In the genomic region with DNA sequence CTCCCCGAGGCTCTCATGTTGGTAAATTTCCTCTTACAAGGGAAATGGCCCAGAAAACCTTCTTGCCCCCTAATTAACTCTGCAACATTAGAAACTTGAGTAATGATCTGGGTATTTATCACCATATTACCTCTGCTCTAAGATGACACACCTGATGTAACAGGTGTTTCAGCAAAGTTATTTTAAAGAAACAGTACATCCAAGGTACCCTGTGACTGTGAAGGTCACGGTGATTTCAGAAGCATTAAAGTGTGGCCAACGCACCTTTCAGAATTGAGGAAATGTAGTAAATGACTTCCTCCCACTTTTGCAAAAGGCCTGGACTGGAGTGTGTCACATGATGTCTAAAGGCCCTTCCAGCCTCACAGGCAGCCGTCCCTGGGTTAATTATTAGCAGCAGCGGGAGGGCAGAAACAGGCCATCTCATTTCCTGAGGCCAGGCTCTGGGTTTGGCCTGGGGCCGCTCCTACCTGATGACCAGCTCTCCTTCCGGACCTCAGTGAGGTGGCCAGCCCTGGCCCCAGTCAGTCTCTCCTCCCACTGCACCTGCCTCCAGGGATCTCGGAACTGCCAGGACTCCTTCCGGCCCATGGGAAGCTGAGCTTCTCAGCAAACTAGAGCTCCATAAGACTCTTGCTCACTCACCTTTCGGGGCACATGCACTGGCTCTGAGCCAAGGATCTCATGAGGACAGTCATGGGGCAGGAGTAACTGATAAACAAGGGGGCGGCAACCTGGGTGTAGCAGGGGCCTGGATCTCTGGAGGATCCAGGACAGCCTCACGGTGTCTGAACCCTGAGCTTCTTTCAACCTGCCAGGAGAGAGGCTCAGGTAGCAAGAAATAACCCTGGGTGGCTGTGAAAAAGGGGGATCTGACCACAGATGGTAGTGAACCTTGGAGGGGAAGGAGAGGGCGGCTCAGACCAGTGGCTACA, we compare ENCODE assay signal across 1 cellular context.
TF ChIP-seq lines count a peak whose summit lies in the region.

No MANE protein-coding gene starts in this region.

TF ChIP-seq in HepG2, 621 proteins besides CTCF, POLR2A, EP300 and RAD21 (continued from another document and continues in another):
- TF ChIP-seq, protein P1, sequence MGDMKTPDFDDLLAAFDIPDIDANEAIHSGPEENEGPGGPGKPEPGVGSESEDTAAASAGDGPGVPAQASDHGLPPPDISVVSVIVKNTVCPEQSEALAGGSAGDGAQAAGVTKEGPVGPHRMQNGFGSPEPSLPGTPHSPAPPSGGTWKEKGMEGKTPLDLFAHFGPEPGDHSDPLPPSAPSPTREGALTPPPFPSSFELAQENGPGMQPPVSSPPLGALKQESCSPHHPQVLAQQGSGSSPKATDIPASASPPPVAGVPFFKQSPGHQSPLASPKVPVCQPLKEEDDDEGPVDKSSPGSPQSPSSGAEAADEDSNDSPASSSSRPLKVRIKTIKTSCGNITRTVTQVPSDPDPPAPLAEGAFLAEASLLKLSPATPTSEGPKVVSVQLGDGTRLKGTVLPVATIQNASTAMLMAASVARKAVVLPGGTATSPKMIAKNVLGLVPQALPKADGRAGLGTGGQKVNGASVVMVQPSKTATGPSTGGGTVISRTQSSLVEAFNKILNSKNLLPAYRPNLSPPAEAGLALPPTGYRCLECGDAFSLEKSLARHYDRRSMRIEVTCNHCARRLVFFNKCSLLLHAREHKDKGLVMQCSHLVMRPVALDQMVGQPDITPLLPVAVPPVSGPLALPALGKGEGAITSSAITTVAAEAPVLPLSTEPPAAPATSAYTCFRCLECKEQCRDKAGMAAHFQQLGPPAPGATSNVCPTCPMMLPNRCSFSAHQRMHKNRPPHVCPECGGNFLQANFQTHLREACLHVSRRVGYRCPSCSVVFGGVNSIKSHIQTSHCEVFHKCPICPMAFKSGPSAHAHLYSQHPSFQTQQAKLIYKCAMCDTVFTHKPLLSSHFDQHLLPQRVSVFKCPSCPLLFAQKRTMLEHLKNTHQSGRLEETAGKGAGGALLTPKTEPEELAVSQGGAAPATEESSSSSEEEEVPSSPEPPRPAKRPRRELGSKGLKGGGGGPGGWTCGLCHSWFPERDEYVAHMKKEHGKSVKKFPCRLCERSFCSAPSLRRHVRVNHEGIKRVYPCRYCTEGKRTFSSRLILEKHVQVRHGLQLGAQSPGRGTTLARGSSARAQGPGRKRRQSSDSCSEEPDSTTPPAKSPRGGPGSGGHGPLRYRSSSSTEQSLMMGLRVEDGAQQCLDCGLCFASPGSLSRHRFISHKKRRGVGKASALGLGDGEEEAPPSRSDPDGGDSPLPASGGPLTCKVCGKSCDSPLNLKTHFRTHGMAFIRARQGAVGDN (CRISPR knock-in tag; IDR thresholded peaks at IDR 0.05): peak; percentile 98
- TF ChIP-seq ZBTB1 (CRISPR knock-in tag; IDR thresholded peaks at IDR 0.05; ENCODE audit: borderline replicate concordance) (no peak), HES4 (CRISPR knock-in tag; IDR thresholded peaks at IDR 0.05; ENCODE audit: borderline replicate concordance) (no peak), HDAC2 (CRISPR knock-in tag; IDR thresholded peaks at IDR 0.05) (peak; percentile 93), CBX1 (IDR thresholded peaks at IDR 0.05; ENCODE audit: low read depth) (no peak), KDM1A (CRISPR knock-in tag; IDR thresholded peaks at IDR 0.05) (no peak), ZNF256 (CRISPR knock-in tag; conservative IDR thresholded peaks at IDR 0.05) (no peak), AHR (CRISPR knock-in tag; IDR thresholded peaks at IDR 0.05) (peak; percentile 79; the same call in 1 of the 2 replicates), CREB1 (IDR thresholded peaks at IDR 0.05) (no peak), CREB1 (CRISPR knock-in tag; IDR thresholded peaks at IDR 0.05) (peak; percentile 77), ZFP37 (CRISPR knock-in tag; IDR thresholded peaks at IDR 0.05; ENCODE audit: borderline replicate concordance) (peak; percentile 36; the same call in 1 of the 2 replicates), YEATS4 (CRISPR knock-in tag; IDR thresholded peaks at IDR 0.05; ENCODE audit: borderline replicate concordance) (peak; percentile 80; the same call in 1 of the 2 replicates), FOXA3 (CRISPR knock-in tag; IDR thresholded peaks at IDR 0.05) (peak; percentile 36; the same call in 1 of the 2 replicates), ATF1 (CRISPR knock-in tag; IDR thresholded peaks at IDR 0.05) (no peak), SRSF9 (IDR thresholded peaks at IDR 0.05; ENCODE audit: borderline replicate concordance, insufficient read depth, low read depth, low read length, poor library complexity, severe bottlenecking) (no peak), ZNF34 (CRISPR knock-in tag; IDR thresholded peaks at IDR 0.05; ENCODE audit: borderline replicate concordance) (no peak), KLF15 (CRISPR knock-in tag; IDR thresholded peaks at IDR 0.05; ENCODE audit: borderline replicate concordance) (no peak), ASH2L (IDR thresholded peaks at IDR 0.05; ENCODE audit: insufficient read length, low read depth, low read length) (peak; percentile 67), NFKB2 (CRISPR knock-in tag; IDR thresholded peaks at IDR 0.05; ENCODE audit: borderline replicate concordance) (peak; percentile 76; the same call in 1 of the 2 replicates), FOSL1 (CRISPR knock-in tag; IDR thresholded peaks at IDR 0.05; ENCODE audit: borderline replicate concordance) (no peak), ZSCAN25 (CRISPR knock-in tag; IDR thresholded peaks at IDR 0.05) (peak; percentile 74; the same call in 1 of the 2 replicates), ZNF562 (CRISPR knock-in tag; IDR thresholded peaks at IDR 0.05; ENCODE audit: borderline replicate concordance) (no peak), RFX5 (IDR thresholded peaks at IDR 0.05; ENCODE audit: low read depth, low read length) (no peak), ZNF557 (CRISPR knock-in tag; IDR thresholded peaks at IDR 0.05) (no peak)
- TF ChIP-seq, protein P2, sequence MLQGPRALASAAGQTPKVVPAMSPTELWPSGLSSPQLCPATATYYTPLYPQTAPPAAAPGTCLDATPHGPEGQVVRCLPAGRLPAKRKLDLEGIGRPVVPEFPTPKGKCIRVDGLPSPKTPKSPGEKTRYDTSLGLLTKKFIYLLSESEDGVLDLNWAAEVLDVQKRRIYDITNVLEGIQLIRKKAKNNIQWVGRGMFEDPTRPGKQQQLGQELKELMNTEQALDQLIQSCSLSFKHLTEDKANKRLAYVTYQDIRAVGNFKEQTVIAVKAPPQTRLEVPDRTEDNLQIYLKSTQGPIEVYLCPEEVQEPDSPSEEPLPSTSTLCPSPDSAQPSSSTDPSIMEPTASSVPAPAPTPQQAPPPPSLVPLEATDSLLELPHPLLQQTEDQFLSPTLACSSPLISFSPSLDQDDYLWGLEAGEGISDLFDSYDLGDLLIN (CRISPR knock-in tag; IDR thresholded peaks at IDR 0.05; ENCODE audit: borderline replicate concordance): no peak
- TF ChIP-seq, protein P3, sequence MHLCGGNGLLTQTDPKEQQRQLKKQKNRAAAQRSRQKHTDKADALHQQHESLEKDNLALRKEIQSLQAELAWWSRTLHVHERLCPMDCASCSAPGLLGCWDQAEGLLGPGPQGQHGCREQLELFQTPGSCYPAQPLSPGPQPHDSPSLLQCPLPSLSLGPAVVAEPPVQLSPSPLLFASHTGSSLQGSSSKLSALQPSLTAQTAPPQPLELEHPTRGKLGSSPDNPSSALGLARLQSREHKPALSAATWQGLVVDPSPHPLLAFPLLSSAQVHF (CRISPR knock-in tag; IDR thresholded peaks at IDR 0.05): no peak
- TF ChIP-seq, protein P4, sequence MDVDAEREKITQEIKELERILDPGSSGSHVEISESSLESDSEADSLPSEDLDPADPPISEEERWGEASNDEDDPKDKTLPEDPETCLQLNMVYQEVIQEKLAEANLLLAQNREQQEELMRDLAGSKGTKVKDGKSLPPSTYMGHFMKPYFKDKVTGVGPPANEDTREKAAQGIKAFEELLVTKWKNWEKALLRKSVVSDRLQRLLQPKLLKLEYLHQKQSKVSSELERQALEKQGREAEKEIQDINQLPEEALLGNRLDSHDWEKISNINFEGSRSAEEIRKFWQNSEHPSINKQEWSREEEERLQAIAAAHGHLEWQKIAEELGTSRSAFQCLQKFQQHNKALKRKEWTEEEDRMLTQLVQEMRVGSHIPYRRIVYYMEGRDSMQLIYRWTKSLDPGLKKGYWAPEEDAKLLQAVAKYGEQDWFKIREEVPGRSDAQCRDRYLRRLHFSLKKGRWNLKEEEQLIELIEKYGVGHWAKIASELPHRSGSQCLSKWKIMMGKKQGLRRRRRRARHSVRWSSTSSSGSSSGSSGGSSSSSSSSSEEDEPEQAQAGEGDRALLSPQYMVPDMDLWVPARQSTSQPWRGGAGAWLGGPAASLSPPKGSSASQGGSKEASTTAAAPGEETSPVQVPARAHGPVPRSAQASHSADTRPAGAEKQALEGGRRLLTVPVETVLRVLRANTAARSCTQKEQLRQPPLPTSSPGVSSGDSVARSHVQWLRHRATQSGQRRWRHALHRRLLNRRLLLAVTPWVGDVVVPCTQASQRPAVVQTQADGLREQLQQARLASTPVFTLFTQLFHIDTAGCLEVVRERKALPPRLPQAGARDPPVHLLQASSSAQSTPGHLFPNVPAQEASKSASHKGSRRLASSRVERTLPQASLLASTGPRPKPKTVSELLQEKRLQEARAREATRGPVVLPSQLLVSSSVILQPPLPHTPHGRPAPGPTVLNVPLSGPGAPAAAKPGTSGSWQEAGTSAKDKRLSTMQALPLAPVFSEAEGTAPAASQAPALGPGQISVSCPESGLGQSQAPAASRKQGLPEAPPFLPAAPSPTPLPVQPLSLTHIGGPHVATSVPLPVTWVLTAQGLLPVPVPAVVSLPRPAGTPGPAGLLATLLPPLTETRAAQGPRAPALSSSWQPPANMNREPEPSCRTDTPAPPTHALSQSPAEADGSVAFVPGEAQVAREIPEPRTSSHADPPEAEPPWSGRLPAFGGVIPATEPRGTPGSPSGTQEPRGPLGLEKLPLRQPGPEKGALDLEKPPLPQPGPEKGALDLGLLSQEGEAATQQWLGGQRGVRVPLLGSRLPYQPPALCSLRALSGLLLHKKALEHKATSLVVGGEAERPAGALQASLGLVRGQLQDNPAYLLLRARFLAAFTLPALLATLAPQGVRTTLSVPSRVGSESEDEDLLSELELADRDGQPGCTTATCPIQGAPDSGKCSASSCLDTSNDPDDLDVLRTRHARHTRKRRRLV (CRISPR knock-in tag; IDR thresholded peaks at IDR 0.05): no peak
- TF ChIP-seq, protein P5, sequence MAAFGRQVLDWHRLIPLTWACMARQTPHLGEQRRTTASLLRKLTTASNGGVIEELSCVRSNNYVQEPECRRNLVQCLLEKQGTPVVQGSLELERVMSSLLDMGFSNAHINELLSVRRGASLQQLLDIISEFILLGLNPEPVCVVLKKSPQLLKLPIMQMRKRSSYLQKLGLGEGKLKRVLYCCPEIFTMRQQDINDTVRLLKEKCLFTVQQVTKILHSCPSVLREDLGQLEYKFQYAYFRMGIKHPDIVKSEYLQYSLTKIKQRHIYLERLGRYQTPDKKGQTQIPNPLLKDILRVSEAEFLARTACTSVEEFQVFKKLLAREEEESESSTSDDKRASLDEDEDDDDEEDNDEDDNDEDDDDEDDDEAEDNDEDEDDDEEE (CRISPR knock-in tag; IDR thresholded peaks at IDR 0.05): no peak
- TF ChIP-seq, protein P6, sequence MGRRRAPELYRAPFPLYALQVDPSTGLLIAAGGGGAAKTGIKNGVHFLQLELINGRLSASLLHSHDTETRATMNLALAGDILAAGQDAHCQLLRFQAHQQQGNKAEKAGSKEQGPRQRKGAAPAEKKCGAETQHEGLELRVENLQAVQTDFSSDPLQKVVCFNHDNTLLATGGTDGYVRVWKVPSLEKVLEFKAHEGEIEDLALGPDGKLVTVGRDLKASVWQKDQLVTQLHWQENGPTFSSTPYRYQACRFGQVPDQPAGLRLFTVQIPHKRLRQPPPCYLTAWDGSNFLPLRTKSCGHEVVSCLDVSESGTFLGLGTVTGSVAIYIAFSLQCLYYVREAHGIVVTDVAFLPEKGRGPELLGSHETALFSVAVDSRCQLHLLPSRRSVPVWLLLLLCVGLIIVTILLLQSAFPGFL (CRISPR knock-in tag; IDR thresholded peaks at IDR 0.05): no peak
- TF ChIP-seq, protein P7, sequence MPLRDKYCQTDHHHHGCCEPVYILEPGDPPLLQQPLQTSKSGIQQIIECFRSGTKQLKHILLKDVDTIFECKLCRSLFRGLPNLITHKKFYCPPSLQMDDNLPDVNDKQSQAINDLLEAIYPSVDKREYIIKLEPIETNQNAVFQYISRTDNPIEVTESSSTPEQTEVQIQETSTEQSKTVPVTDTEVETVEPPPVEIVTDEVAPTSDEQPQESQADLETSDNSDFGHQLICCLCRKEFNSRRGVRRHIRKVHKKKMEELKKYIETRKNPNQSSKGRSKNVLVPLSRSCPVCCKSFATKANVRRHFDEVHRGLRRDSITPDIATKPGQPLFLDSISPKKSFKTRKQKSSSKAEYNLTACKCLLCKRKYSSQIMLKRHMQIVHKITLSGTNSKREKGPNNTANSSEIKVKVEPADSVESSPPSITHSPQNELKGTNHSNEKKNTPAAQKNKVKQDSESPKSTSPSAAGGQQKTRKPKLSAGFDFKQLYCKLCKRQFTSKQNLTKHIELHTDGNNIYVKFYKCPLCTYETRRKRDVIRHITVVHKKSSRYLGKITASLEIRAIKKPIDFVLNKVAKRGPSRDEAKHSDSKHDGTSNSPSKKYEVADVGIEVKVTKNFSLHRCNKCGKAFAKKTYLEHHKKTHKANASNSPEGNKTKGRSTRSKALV (CRISPR knock-in tag; IDR thresholded peaks at IDR 0.05): peak; percentile 52; the same call in 1 of the 2 replicates
- TF ChIP-seq, protein P8, sequence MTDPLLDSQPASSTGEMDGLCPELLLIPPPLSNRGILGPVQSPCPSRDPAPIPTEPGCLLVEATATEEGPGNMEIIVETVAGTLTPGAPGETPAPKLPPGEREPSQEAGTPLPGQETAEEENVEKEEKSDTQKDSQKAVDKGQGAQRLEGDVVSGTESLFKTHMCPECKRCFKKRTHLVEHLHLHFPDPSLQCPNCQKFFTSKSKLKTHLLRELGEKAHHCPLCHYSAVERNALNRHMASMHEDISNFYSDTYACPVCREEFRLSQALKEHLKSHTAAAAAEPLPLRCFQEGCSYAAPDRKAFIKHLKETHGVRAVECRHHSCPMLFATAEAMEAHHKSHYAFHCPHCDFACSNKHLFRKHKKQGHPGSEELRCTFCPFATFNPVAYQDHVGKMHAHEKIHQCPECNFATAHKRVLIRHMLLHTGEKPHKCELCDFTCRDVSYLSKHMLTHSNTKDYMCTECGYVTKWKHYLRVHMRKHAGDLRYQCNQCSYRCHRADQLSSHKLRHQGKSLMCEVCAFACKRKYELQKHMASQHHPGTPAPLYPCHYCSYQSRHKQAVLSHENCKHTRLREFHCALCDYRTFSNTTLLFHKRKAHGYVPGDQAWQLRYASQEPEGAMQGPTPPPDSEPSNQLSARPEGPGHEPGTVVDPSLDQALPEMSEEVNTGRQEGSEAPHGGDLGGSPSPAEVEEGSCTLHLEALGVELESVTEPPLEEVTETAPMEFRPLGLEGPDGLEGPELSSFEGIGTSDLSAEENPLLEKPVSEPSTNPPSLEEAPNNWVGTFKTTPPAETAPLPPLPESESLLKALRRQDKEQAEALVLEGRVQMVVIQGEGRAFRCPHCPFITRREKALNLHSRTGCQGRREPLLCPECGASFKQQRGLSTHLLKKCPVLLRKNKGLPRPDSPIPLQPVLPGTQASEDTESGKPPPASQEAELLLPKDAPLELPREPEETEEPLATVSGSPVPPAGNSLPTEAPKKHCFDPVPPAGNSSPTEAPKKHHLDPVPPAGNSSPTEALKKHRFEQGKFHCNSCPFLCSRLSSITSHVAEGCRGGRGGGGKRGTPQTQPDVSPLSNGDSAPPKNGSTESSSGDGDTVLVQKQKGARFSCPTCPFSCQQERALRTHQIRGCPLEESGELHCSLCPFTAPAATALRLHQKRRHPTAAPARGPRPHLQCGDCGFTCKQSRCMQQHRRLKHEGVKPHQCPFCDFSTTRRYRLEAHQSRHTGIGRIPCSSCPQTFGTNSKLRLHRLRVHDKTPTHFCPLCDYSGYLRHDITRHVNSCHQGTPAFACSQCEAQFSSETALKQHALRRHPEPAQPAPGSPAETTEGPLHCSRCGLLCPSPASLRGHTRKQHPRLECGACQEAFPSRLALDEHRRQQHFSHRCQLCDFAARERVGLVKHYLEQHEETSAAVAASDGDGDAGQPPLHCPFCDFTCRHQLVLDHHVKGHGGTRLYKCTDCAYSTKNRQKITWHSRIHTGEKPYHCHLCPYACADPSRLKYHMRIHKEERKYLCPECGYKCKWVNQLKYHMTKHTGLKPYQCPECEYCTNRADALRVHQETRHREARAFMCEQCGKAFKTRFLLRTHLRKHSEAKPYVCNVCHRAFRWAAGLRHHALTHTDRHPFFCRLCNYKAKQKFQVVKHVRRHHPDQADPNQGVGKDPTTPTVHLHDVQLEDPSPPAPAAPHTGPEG (CRISPR knock-in tag; IDR thresholded peaks at IDR 0.05): no peak
